Comparison of ENCODE assay signal across 1 cellular context in genomic region chr16:47058295-47059086, GRCh38.
TF ChIP-seq lines count a peak whose summit lies in the region.

No MANE protein-coding gene starts in this region.

TF ChIP-seq in HepG2, 621 proteins besides CTCF, POLR2A, EP300 and RAD21 (continued from another document and continues in another):
- TF ChIP-seq AKNA (CRISPR knock-in tag; IDR thresholded peaks at IDR 0.05; ENCODE audit: borderline replicate concordance) (no peak), ZNF878 (CRISPR knock-in tag; IDR thresholded peaks at IDR 0.05) (peak; percentile 67; the same call in 1 of the 2 replicates), ZBTB21 (CRISPR knock-in tag; IDR thresholded peaks at IDR 0.05) (no peak), HNRNPLL (IDR thresholded peaks at IDR 0.05; ENCODE audit: low read depth, low read length, poor library complexity, severe bottlenecking) (no peak), PITX1 (CRISPR knock-in tag; IDR thresholded peaks at IDR 0.05) (peak; percentile 95), STAT6 (CRISPR knock-in tag; IDR thresholded peaks at IDR 0.05; ENCODE audit: borderline replicate concordance) (no peak), THYN1 (CRISPR knock-in tag; IDR thresholded peaks at IDR 0.05; ENCODE audit: borderline replicate concordance, low read depth) (no peak), ZNF18 (CRISPR knock-in tag; IDR thresholded peaks at IDR 0.05; ENCODE audit: insufficient replicate concordance) (peak; percentile 93), RARG (CRISPR knock-in tag; IDR thresholded peaks at IDR 0.05; ENCODE audit: low read depth) (no peak), GATAD1 (CRISPR knock-in tag; IDR thresholded peaks at IDR 0.05) (0 out of 2 replicates have a peak, but pooled peaks have one; percentile 45), ARNT (IDR thresholded peaks at IDR 0.05) (no peak), ZNF737 (CRISPR knock-in tag; IDR thresholded peaks at IDR 0.05; ENCODE audit: borderline replicate concordance) (no peak), CREBL2 (CRISPR knock-in tag; IDR thresholded peaks at IDR 0.05; ENCODE audit: borderline replicate concordance) (no peak), ZXDC (CRISPR knock-in tag; IDR thresholded peaks at IDR 0.05) (no peak), RARA (CRISPR knock-in tag; IDR thresholded peaks at IDR 0.05) (peak; percentile 81), ZNF224 (CRISPR knock-in tag; IDR thresholded peaks at IDR 0.05) (no peak), FOXO4 (CRISPR knock-in tag; conservative IDR thresholded peaks at IDR 0.05) (no peak), RXRB (CRISPR knock-in tag; IDR thresholded peaks at IDR 0.05; ENCODE audit: borderline replicate concordance) (peak; percentile 93), SP4 (CRISPR knock-in tag; IDR thresholded peaks at IDR 0.05) (no peak), NFIB (CRISPR knock-in tag; IDR thresholded peaks at IDR 0.05; ENCODE audit: borderline replicate concordance) (no peak), EEA1 (CRISPR knock-in tag; IDR thresholded peaks at IDR 0.05; ENCODE audit: borderline replicate concordance) (peak; percentile 43; the same call in 1 of the 2 replicates), AKAP8 (CRISPR knock-in tag; IDR thresholded peaks at IDR 0.05) (no peak), TBL1XR1 (IDR thresholded peaks at IDR 0.05; ENCODE audit: borderline replicate concordance, low read length, partially characterized antibody) (no peak), SMARCE1 (IDR thresholded peaks at IDR 0.05; ENCODE audit: borderline replicate concordance) (no peak), ZNF597 (CRISPR knock-in tag; IDR thresholded peaks at IDR 0.05) (no peak), MIER3 (CRISPR knock-in tag; IDR thresholded peaks at IDR 0.05; ENCODE audit: borderline replicate concordance) (peak; percentile 65; the same call in 1 of the 2 replicates), ELF3 (CRISPR knock-in tag; IDR thresholded peaks at IDR 0.05) (peak; percentile 99), CREM (IDR thresholded peaks at IDR 0.05) (peak; percentile 70), CREM (CRISPR knock-in tag; IDR thresholded peaks at IDR 0.05) (no peak), ZNF501 (CRISPR knock-in tag; IDR thresholded peaks at IDR 0.05) (peak; percentile 63; the same call in 1 of the 2 replicates), PLSCR1 (CRISPR knock-in tag; IDR thresholded peaks at IDR 0.05; ENCODE audit: borderline replicate concordance) (no peak), MED1 (CRISPR knock-in tag; IDR thresholded peaks at IDR 0.05) (peak; percentile 96), ZMYM4 (CRISPR knock-in tag; IDR thresholded peaks at IDR 0.05) (peak; percentile 87), PHF20 (CRISPR knock-in tag; IDR thresholded peaks at IDR 0.05) (no peak), SP5 (CRISPR knock-in tag; IDR thresholded peaks at IDR 0.05; ENCODE audit: borderline replicate concordance, low read depth) (no peak; the same call in 1 of the 2 replicates), NCOA5 (CRISPR knock-in tag; IDR thresholded peaks at IDR 0.05) (no peak), FOXK2 (IDR thresholded peaks at IDR 0.05) (no peak), CCAR2 (optimal IDR thresholded peaks at IDR 0.05; ENCODE audit: low read depth, low read length) (no peak), ZNF101 (CRISPR knock-in tag; IDR thresholded peaks at IDR 0.05; ENCODE audit: borderline replicate concordance, low read depth) (no peak), ZIK1 (CRISPR knock-in tag; IDR thresholded peaks at IDR 0.05; ENCODE audit: borderline replicate concordance, low read depth) (no peak), ZNF563 (CRISPR knock-in tag; IDR thresholded peaks at IDR 0.05) (no peak), ZBTB2 (CRISPR knock-in tag; IDR thresholded peaks at IDR 0.05; ENCODE audit: low read depth) (no peak), TOE1 (CRISPR knock-in tag; IDR thresholded peaks at IDR 0.05) (peak; percentile 74; the same call in 1 of the 2 replicates), BRD4 (CRISPR knock-in tag; IDR thresholded peaks at IDR 0.05) (0 out of 2 replicates have a peak, but pooled peaks have one; percentile 6), HDAC1 (CRISPR knock-in tag; IDR thresholded peaks at IDR 0.05) (peak; percentile 66)
